8 cellular contexts compared by ENCODE assay signal in genomic region chr10:14904316-14904732, GRCh38. TPM values are rescaled to one million over a fixed set of nuclear protein-coding genes. Genes with fewer than 3 reads are reported as not detected.
DNase-seq lines count a peak whose midpoint lies in the region; ATAC-seq and TF ChIP-seq lines count a peak whose summit lies in the region.

No MANE protein-coding gene starts in this region.

- CTCF ChIA-PET in activated CD4-positive, alpha-beta T cell treated with anti-CD3 and anti-CD28 coated beads for 36 hours (lab: Charles Lee), result interaction anchor here (0.8 to 1.9 kb wide), 7 partner anchors 8 to 68 kb away, joined by 3 to 7 read pairs (median 3); partner anchors contain the start of gene SUV39H2
- CTCF ChIA-PET in HCT116 (lab: Charles Lee), result interaction anchor here (0.9 kb wide), 1 partner anchor 201 kb away, joined by 3 read pairs; no protein-coding TSS in a partner anchor

- peaks cover 30 to 52% of the 10 kb centered on the region in 2 experiments for H3K36me3 ChIP-seq in HCT116 (ENCODE audit: control insufficient read depth in 1 of 2, insufficient read depth in 2 of 2, low read length in 2 of 2)
- H3K36me3 ChIP-seq in thoracic aorta, result no peaks in the 10 kb centered on the region

- H2AFZ ChIP-seq in HCT116 (ENCODE audit: low read depth, low read length, poor library complexity, severe bottlenecking), result no peak overlapping the region

- peaks cover 6% of the 10 kb centered on the region for H3K9me3 Mint-ChIP-seq in activated CD4-positive, alpha-beta T cell treated with anti-CD3 and anti-CD28 coated beads for 36 hours (ENCODE audit: low read depth)

- H3K9me3 ChIP-seq in HCT116 (ENCODE audit: control insufficient read depth in 1 of 2, insufficient read depth in 1 of 2, low read depth in 1 of 2, low read length in 2 of 2) (no peaks in the 10 kb centered on the region), T-helper 17 cell (ENCODE audit: control insufficient read depth, low read length, poor library complexity, severe bottlenecking) (no peaks in the 10 kb centered on the region), thoracic aorta (no peaks in the 10 kb centered on the region)

- peaks cover 44% of the 10 kb centered on the region for H3K36me3 Mint-ChIP-seq in activated CD4-positive, alpha-beta T cell treated with anti-CD3 and anti-CD28 coated beads for 36 hours (ENCODE audit: low read depth)
- H3K36me3 Mint-ChIP-seq in T-helper 17 cell (ENCODE audit: low read depth), result peaks cover 8% of the 10 kb centered on the region

- H3K4me1 Mint-ChIP-seq in activated CD4-positive, alpha-beta T cell treated with anti-CD3 and anti-CD28 coated beads for 36 hours, result peaks cover 9% of the 10 kb centered on the region
- peaks cover 6% of the 10 kb centered on the region for H3K4me1 Mint-ChIP-seq in T-helper 17 cell

- no peaks in the 10 kb centered on the region for H3K4me1 ChIP-seq in HCT116 (ENCODE audit: control insufficient read depth in 1 of 2, insufficient read depth in 2 of 2, low read length in 2 of 2)
- H3K4me1 ChIP-seq in thoracic aorta (ENCODE audit: control insufficient read depth in 1 of 2, low read depth in 2 of 2), result no peaks in the 10 kb centered on the region

- no TSS peak for BruUV-seq in HCT116 (replicated peaks; lab: Mats Ljungman, UMichigan)

- H3K4me3 ChIP-seq in HCT116 (replicated peaks in 1 of 2; ENCODE audit: low read depth in 1 of 2, low read length in 2 of 2) (no peak overlapping the region), thoracic aorta (no peak overlapping the region)

- H3K79me2 ChIP-seq in HCT116 (ENCODE audit: insufficient read depth, low read length), result peaks cover 20% of the 10 kb centered on the region

- no peaks in the 10 kb centered on the region for H3K9me2 ChIP-seq in HCT116 (ENCODE audit: insufficient read depth)

- peak; percentile 41 for DNase-seq in activated CD4-positive, alpha-beta T cell treated with anti-CD3 and anti-CD28 coated beads for 36 hours
- no peak for DNase-seq in activated CD4-positive, alpha-beta T cell treated with anti-CD3 and anti-CD28 coated beads for 1 hour
- DNase-seq in HCT116 (ENCODE audit: low read depth, low spot score) (peak; percentile 7), T-helper 17 cell (no peak), fibroblast of the conjunctiva (ENCODE audit: low read depth) (peak; percentile 8), thoracic aorta (ENCODE audit: low spot score) (no peak)
- no peak for DNase-seq in stimulated activated CD4-positive, alpha-beta T cell treated with anti-CD3 and anti-CD28 coated beads, Interleukin-2, amount 100 ng/mL, for 48 hours

- H3K27me3 ChIP-seq in HCT116 (ENCODE audit: insufficient read depth, low read length) (no peaks in the 10 kb centered on the region), thoracic aorta (replicated peaks; ENCODE audit: insufficient read depth) (no peaks in the 10 kb centered on the region)

- no peaks in the 10 kb centered on the region for H3K27me3 Mint-ChIP-seq in activated CD4-positive, alpha-beta T cell treated with anti-CD3 and anti-CD28 coated beads for 36 hours
- no peaks in the 10 kb centered on the region for H3K27me3 Mint-ChIP-seq in T-helper 17 cell

- no peak overlapping the region for H3K4me2 ChIP-seq in HCT116 (ENCODE audit: low read length)

- H3K27ac ChIP-seq in HCT116 (ENCODE audit: low read depth, low read length) (no peak overlapping the region), thoracic aorta (no peak overlapping the region)

- RAD21 ChIA-PET in HCT116 (lab: Charles Lee; ENCODE audit: low non-redundant PET in 1 of 2, low total read pairs in 2 of 2, uncharacterized antibody in 2 of 2, unreplicated experiment in 2 of 2), result no interaction called here

- no peak; the same call in 1 of the 2 replicates for TF ChIP-seq RAD21 in HCT116 (IDR thresholded peaks at IDR 0.05; ENCODE audit: low read depth)

- TF ChIP-seq POLR2A in HCT116 (IDR thresholded peaks at IDR 0.05; ENCODE audit: borderline replicate concordance, extremely low read depth, insufficient read depth, insufficient read length), result no peak

- peak; percentile 68 for ATAC-seq in activated CD4-positive, alpha-beta T cell treated with anti-CD3 and anti-CD28 coated beads for 36 hours
- ATAC-seq in HCT116 (peak; percentile 69), T-helper 17 cell (peak; percentile 83), thoracic aorta (ENCODE audit: insufficient number of reproducible peaks, low FRiP score, low read depth) (no peak), GM19328 (IDR thresholded peaks at IDR 0.05; ENCODE audit: unreplicated experiment) (no peak)

- H3K27ac Mint-ChIP-seq in activated CD4-positive, alpha-beta T cell treated with anti-CD3 and anti-CD28 coated beads for 36 hours, result no peak overlapping the region
- no peak overlapping the region for H3K27ac Mint-ChIP-seq in T-helper 17 cell

- TF ChIP-seq CTCF in HCT116 (IDR thresholded peaks at IDR 0.05 in 2 of 3, conservative IDR thresholded peaks at IDR 0.05 in 1 of 3; ENCODE audit: borderline replicate concordance in 1 of 3, insufficient read depth in 1 of 3, low read depth in 2 of 3, low read length in 2 of 3) (peak in 2 of 3 experiments; percentile 55 to 66; a peak in 4 of 6 replicates), thoracic aorta (IDR thresholded peaks at IDR 0.05) (peak; percentile 57)

- H3K9ac ChIP-seq in HCT116 (ENCODE audit: low read length), result no peak overlapping the region

- no peak overlapping the region for H3K4me3 Mint-ChIP-seq in activated CD4-positive, alpha-beta T cell treated with anti-CD3 and anti-CD28 coated beads for 36 hours
- no peak overlapping the region for H3K4me3 Mint-ChIP-seq in T-helper 17 cell

- POLR2A ChIA-PET in activated CD4-positive, alpha-beta T cell treated with anti-CD3 and anti-CD28 coated beads for 36 hours (lab: Charles Lee), result no interaction called here
- POLR2A ChIA-PET in HCT116 (lab: Charles Lee), result no interaction called here

- H4K20me1 ChIP-seq in HCT116 (ENCODE audit: insufficient read depth), result no peaks in the 10 kb centered on the region; the same call in 1 of the 2 replicates

- intact Hi-C loops in activated CD4-positive, alpha-beta T cell treated with anti-CD3 and anti-CD28 coated beads for 36 hours (cut with DNase I, micrococcal nuclease), result no loop called here
- intact Hi-C loops in HCT116 (cut with micrococcal nuclease), result no loop called here

TF ChIP-seq in HCT116, 20 proteins besides CTCF, POLR2A, EP300 and RAD21 (continues in another document):
- TF ChIP-seq YY1 (IDR thresholded peaks at IDR 0.05; ENCODE audit: extremely low read depth, insufficient replicate concordance, low read depth, low read length), result no peak
- no peak for TF ChIP-seq ZBTB33 (IDR thresholded peaks at IDR 0.05; ENCODE audit: extremely low read depth, insufficient replicate concordance, low read length)
- no peak for TF ChIP-seq CEBPB (IDR thresholded peaks at IDR 0.05; ENCODE audit: low read depth)
- no peak for TF ChIP-seq EZH2phosphoT487 (IDR thresholded peaks at IDR 0.05; ENCODE audit: borderline replicate concordance)
- TF ChIP-seq ATF3 (IDR thresholded peaks at IDR 0.05), result no peak
- TF ChIP-seq TCF7L2 (IDR thresholded peaks at IDR 0.05; ENCODE audit: borderline replicate concordance, extremely low read depth, insufficient read depth, insufficient read length), result no peak
- no peak for TF ChIP-seq CBX3 (IDR thresholded peaks at IDR 0.05; ENCODE audit: low read depth)
- TF ChIP-seq ZNF274 (IDR thresholded peaks at IDR 0.05; ENCODE audit: low read depth, low read length), result no peak
- no peak for TF ChIP-seq POLR2AphosphoS5 (IDR thresholded peaks at IDR 0.05; ENCODE audit: low read depth, low read length)
- no peak for TF ChIP-seq JUND (IDR thresholded peaks at IDR 0.05)
- no peak for TF ChIP-seq ZFX (IDR thresholded peaks at IDR 0.05)

RNA-seq across cellular contexts. Expression of gene SUV39H2, which starts 25.7 kb away (rescaled TPM):
- total RNA-seq in activated CD4-positive, alpha-beta T cell treated with anti-CD3 and anti-CD28 coated beads for 36 hours, result 10 to 100 TPM; 42.9 to 51.5 TPM
- total RNA-seq in HCT116 (2021; ENCODE audit: unreplicated experiment) (26.6 TPM), T-helper 17 cell (1 to 10 TPM; 3.3 to 3.7 TPM), thoracic aorta (10 to 100 TPM in 1 of 2 donors, under 1 TPM in 1; 0.95 to 12.2 TPM)
- 5.7 and 9.5 TPM in 2 replicates for polyA plus RNA-seq in HCT116 (2012)

RNA-seq across cellular contexts. Expression of gene DCLRE1C, which starts 49.6 kb away (rescaled TPM):
- 10 to 100 TPM; 17.9 to 30.9 TPM for total RNA-seq in activated CD4-positive, alpha-beta T cell treated with anti-CD3 and anti-CD28 coated beads for 36 hours
- total RNA-seq in HCT116 (2021; ENCODE audit: unreplicated experiment), result 14.5 TPM
- polyA plus RNA-seq in HCT116 (2012), result 3.0 and 5.6 TPM in 2 replicates
- total RNA-seq in T-helper 17 cell, result 10 to 100 TPM; 12.8 to 15.3 TPM
- total RNA-seq in thoracic aorta, result 1 to 10 TPM; 6.9 to 9.9 TPM

RNA-seq across cellular contexts. Expression of gene MEIG1, which starts 54.9 kb away (rescaled TPM):
- total RNA-seq in activated CD4-positive, alpha-beta T cell treated with anti-CD3 and anti-CD28 coated beads for 36 hours, result 1 to 10 TPM in 1 of 2 experiments, under 1 TPM in 1; 0.81 to 1.1 TPM
- total RNA-seq in HCT116 (2021; ENCODE audit: unreplicated experiment) (1.4 TPM), T-helper 17 cell (not detected), thoracic aorta (not detected)
- polyA plus RNA-seq in HCT116 (2012), result 0.45 and 1.8 TPM in 2 replicates

Comparison
In these comparisons a context has a peak if more than half of its experiments do, and no peak if none do; other contexts are left out.
1. DNase-seq: peak in activated CD4-positive, alpha-beta T cell treated with anti-CD3 and anti-CD28 coated beads for 36 hours (single experiment), HCT116 (single experiment) and fibroblast of the conjunctiva (single experiment); none in activated CD4-positive, alpha-beta T cell treated with anti-CD3 and anti-CD28 coated beads for 1 hour (single experiment), T-helper 17 cell (0 of 3), thoracic aorta (single experiment) and stimulated activated CD4-positive, alpha-beta T cell treated with anti-CD3 and anti-CD28 coated beads, Interleukin-2, amount 100 ng/mL, for 48 hours (0 of 2).
2. ATAC-seq: peak in activated CD4-positive, alpha-beta T cell treated with anti-CD3 and anti-CD28 coated beads for 36 hours (single experiment), HCT116 (single experiment) and T-helper 17 cell (single experiment); none in thoracic aorta (single experiment) and GM19328 (single experiment).